Comparison of ENCODE assay signal across 15 cellular contexts in the genomic region with DNA sequence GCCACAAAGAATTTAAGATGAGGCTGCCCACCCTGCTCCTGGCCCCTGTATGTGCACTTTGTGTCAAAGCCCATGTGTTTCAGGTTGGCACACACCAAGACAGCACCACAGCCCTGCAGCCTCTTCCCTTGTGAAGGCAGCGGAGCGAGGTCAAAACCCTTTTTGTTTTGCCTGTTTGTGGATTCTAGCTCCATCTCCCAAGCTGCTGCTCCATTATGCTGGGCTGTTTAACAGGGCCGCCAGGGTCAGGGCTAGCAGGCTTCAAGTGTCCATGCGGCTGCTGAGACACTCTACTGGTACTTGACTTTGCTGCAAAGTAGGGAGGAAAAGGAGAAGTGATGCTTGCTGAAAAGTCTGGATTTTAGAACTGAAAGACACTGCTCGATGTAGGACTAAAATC.
DNase-seq lines count a peak whose midpoint lies in the region; ATAC-seq and TF ChIP-seq lines count a peak whose summit lies in the region.
"Had no signal": no experiment of that assay in that cellular context is flagged by ENCODE, and none has a peak within 500 bp of the region (broad histone marks: within the 10 kb centered on the region; RNA-seq: fewer than 3 reads in every experiment).

No MANE protein-coding gene starts in this region.

- H3K27me3 ChIP-seq in dorsolateral prefrontal cortex (no peaks in the 10 kb centered on the region), ovary (no peaks in the 10 kb centered on the region), psoas muscle (ENCODE audit: insufficient read depth in 3 of 3, low read length in 2 of 3) (no peaks in the 10 kb centered on the region), aorta (ENCODE audit: control insufficient read depth in 1 of 2, insufficient read depth in 2 of 2, low read length in 1 of 2) (no peaks in the 10 kb centered on the region)
- H3K27me3 ChIP-seq: adrenal gland; BLaER1 treated with 17β-estradiol and CSF1 and Interleukin-3, amounts not matched to agents 10 nM and 100 nM had no signal

- peak overlapping the region in 21 of 59 donors; percentile 1 to 85 (median 51) for H3K27ac ChIP-seq in dorsolateral prefrontal cortex
- no peak overlapping the region for H3K27ac ChIP-seq in ovary
- H3K27ac ChIP-seq in psoas muscle = no peak overlapping the region
- no peak overlapping the region for H3K27ac ChIP-seq in aorta (ENCODE audit: low read depth in 1 of 2, low read length in 2 of 2)
- H3K27ac ChIP-seq: adrenal gland; BLaER1 treated with 17β-estradiol and CSF1 and Interleukin-3, amounts not matched to agents 10 nM and 100 nM had no signal

- 13 to 36% (median 30%) methylated on average over 5 of the region's 5 CpGs for WGBS in ovary, 3 donors
- 87 to 94% (median 93%) methylated on average over 5 of the region's 5 CpGs for WGBS in psoas muscle, 3 donors
- WGBS in aorta, 2 donors = 94 to 95% methylated on average over 5 of the region's 5 CpGs

- H3K9me3 ChIP-seq in ovary = no peaks in the 10 kb centered on the region
- H3K9me3 ChIP-seq in psoas muscle = no peaks in the 10 kb centered on the region
- H3K9me3 ChIP-seq in aorta (ENCODE audit: control insufficient read depth, low read length) = no peaks in the 10 kb centered on the region
- H3K9me3 ChIP-seq: adrenal gland had no signal

- H3K36me3 ChIP-seq in ovary (no peaks in the 10 kb centered on the region), psoas muscle (ENCODE audit: insufficient read depth in 1 of 2, low read depth in 1 of 2) (no peaks in the 10 kb centered on the region), aorta (ENCODE audit: control insufficient read depth in 1 of 2, insufficient read depth in 2 of 2, low read length in 1 of 2) (no peaks in the 10 kb centered on the region)
- H3K36me3 ChIP-seq: adrenal gland had no signal

- ATAC-seq in psoas muscle (no peak), aorta (ENCODE audit: low FRiP score) (no peak), HG02759 (IDR thresholded peaks at IDR 0.05; ENCODE audit: unreplicated experiment) (no peak), HG03520 (IDR thresholded peaks at IDR 0.05; ENCODE audit: unreplicated experiment) (no peak)
- ATAC-seq: HCT116 had no signal

- intact Hi-C loops in dorsolateral prefrontal cortex (cut with DNase I) = loop anchor here in 1 of 2 donors (5.0 kb wide), 1 partner anchor 66 kb away; no protein-coding TSS in a partner anchor
- intact Hi-C loops in ovary (cut with DNase I) = no loop called here
- intact Hi-C loops in psoas muscle (cut with DNase I) = no loop called here
- intact Hi-C loops in aorta (cut with DNase I) = no loop called here

- TF ChIP-seq POLR2A in ovary (IDR thresholded peaks at IDR 0.05) = no peak

- TF ChIP-seq CTCF in dorsolateral prefrontal cortex (IDR thresholded peaks at IDR 0.05 in 54 of 56, conservative IDR thresholded peaks at IDR 0.05 in 2 of 56; ENCODE audit: low read depth in 1 of 56, partially characterized antibody in 56 of 56) = peak in 6 of 56 donors; percentile 10 to 39 (median 28)
- no peak for TF ChIP-seq CTCF in ovary (IDR thresholded peaks at IDR 0.05)
- TF ChIP-seq CTCF in psoas muscle (IDR thresholded peaks at IDR 0.05) = no peak

- TF ChIP-seq EP300 in ovary (IDR thresholded peaks at IDR 0.05) = no peak

- H3K4me3 ChIP-seq in dorsolateral prefrontal cortex (peak overlapping the region in 1 of 59 donors; percentile 27), ovary (no peak overlapping the region), psoas muscle (no peak overlapping the region), aorta (ENCODE audit: low read length in 2 of 2) (no peak overlapping the region)
- H3K4me3 ChIP-seq: adrenal gland; BLaER1 treated with 17β-estradiol and CSF1 and Interleukin-3, amounts not matched to agents 10 nM and 100 nM had no signal

- DNase-seq in NCI-H1105 (lab: John Stamatoyannopoulos, UW) (peak; percentile 13), NCI-H2227 treated with DMSO at 0.1 percent for 48 hours (lab: John Stamatoyannopoulos, UW) (peak; percentile 88), dorsolateral prefrontal cortex (peak in 7 of 10 donors; percentile 18 to 67 (median 45)), ovary (peak; percentile 28 to 51 (median 34)), psoas muscle (no peak), aorta (no peak)
- DNase-seq: effector CD8-positive, alpha-beta T cell; GDM1; kidney glomerular epithelial cell; naive B cell had no signal

- H3K4me1 ChIP-seq in ovary (ENCODE audit: insufficient read depth) (peaks cover 3% of the 10 kb centered on the region), psoas muscle (peaks cover 17% of the 10 kb centered on the region), aorta (ENCODE audit: control insufficient read depth in 1 of 2, insufficient read depth in 2 of 2, low read length in 2 of 2) (no peaks in the 10 kb centered on the region)

Comparison
In these comparisons a context has a peak if more than half of its experiments do, and no peak if none do; other contexts are left out.
1. DNase-seq: peak in NCI-H1105 (single experiment), NCI-H2227 treated with DMSO at 0.1 percent for 48 hours (single experiment), dorsolateral prefrontal cortex (7 of 10) and ovary (5 of 5); none in psoas muscle (0 of 2) and aorta (0 of 2).